Comparison of ENCODE assay signal across 24 cellular contexts in the genomic region with DNA sequence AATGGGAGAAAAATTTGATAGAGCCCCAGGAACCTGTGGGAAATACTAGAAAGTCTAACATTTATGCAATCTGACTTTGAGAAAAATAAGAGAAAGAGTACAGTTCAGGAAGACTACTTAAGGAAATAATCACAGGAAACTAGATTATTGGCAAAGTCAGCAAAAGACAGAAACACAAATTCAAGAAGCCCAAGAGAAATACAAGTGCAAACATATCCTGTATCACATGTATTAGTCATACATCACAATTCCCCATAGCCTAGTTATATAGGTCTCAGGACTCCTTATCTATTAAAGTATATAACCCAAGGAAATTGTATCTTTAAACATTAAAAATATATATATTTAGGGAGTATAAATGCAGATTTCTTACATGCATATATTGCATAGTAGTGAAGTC.
"Had no signal": no experiment of that assay in that cellular context is flagged by ENCODE, and none has a peak within 500 bp of the region (broad histone marks: within the 10 kb centered on the region; RNA-seq: fewer than 3 reads in every experiment).

No MANE protein-coding gene starts in this region.

- H3K27me3 ChIP-seq: colonic mucosa, esophagus muscularis mucosa, hepatocyte, neutrophil, spleen, tibial artery, upper lobe of left lung, vagina had no signal

- H3K4me1 ChIP-seq: colonic mucosa, esophagus muscularis mucosa, psoas muscle, tibial artery, upper lobe of left lung, vagina had no signal

- H3K27ac ChIP-seq: colonic mucosa, esophagus muscularis mucosa, hepatocyte, neutrophil, psoas muscle, spleen, tibial artery, upper lobe of left lung, vagina had no signal

- DNase-seq: colonic mucosa; effector CD4-positive, alpha-beta T cell; endodermal cell; foreskin fibroblast; head of caudate nucleus; left colon; left ventricle myocardium superior; mesendoderm; naive thymus-derived CD8-positive, alpha-beta T cell; psoas muscle; retina; spleen; stimulated activated CD4-positive, alpha-beta T cell treated with anti-CD3 and anti-CD28 coated beads, Interleukin-15, amount 100 ng/mL, for 24 hours; stimulated activated CD4-positive, alpha-beta T cell treated with anti-CD3 and anti-CD28 coated beads, Interleukin-1b, Interleukin-23, amount 100 ng/mL, for 48 hours; stimulated activated CD4-positive, alpha-beta T cell treated with anti-CD3 and anti-CD28 coated beads, Interleukin-4, amount 100 ng/mL, for 24 hours; tibial artery; upper lobe of left lung had no signal

- H3K9me3 ChIP-seq: colonic mucosa, neutrophil, psoas muscle, vagina had no signal

- H3K36me3 ChIP-seq: colonic mucosa, esophagus muscularis mucosa, neutrophil, spleen, upper lobe of left lung, vagina had no signal

- H3K4me3 ChIP-seq: colonic mucosa, esophagus muscularis mucosa, hepatocyte, lung, psoas muscle, spleen, tibial artery, upper lobe of left lung, vagina had no signal

- ATAC-seq: left colon; left ventricle myocardium superior; naive thymus-derived CD8-positive, alpha-beta T cell; psoas muscle; sciatic nerve; stimulated activated memory B cell treated with anti-CD40 and anti-IgM and Interleukin-4, amounts not matched to agents 10 μg/mL and 1 μg/mL and 100 μg/mL, for 72 hours had no signal
